In genomic region chr12:4486049-4486699, GRCh38 we compare ENCODE assay signal across 35 cellular contexts. TPM values are rescaled to one million over a fixed set of nuclear protein-coding genes. Genes with fewer than 3 reads are reported as not detected.
"Had no signal": no experiment of that assay in that cellular context is flagged by ENCODE, and none has a peak within 500 bp of the region (broad histone marks: within the 10 kb centered on the region; RNA-seq: fewer than 3 reads in every experiment).

No MANE protein-coding gene starts in this region.

- DNase-seq: activated CD4-positive, alpha-beta memory T cell treated with anti-CD3 and anti-CD28 coated beads for 36 hours; activated CD4-positive, alpha-beta T cell treated with anti-CD3 and anti-CD28 coated beads for 4 hours; activated CD4-positive, alpha-beta T cell treated with anti-CD3 and anti-CD28 coated beads, Interleukin-2, amount 50 U/mL, for 1 hour; activated CD8-positive, alpha-beta memory T cell treated with anti-CD3 and anti-CD28 coated beads, Interleukin-2, amount 50 U/mL, for 4 hours; activated gamma-delta T cell treated with Interleukin-2 at 50 U/mL for 16 hours; activated naive CD4-positive, alpha-beta T cell treated with anti-CD3 and anti-CD28 coated beads for 36 hours; activated T-cell treated with anti-CD3 and anti-CD28 coated beads for 4 hours; activated T-cell treated with anti-CD3 and anti-CD28 coated beads, Interleukin-2, amount 50 U/mL, for 4 hours; Kasumi-1; KG1; MG63; MV-4-11; NCI-H1092; NCI-H1436 treated with DMSO at 0.1 percent for 48 hours; NCI-H1694 treated with DMSO at 0.1 percent for 48 hours; NCI-H2029; NCI-H345; NCI-H524 treated with DMSO at 0.1 percent for 48 hours; NK-92 treated with Interleukin-12 subunit alpha and Interleukin-12 subunit beta, amount 100 ng/mL, for 24 hours; PC-3; Peyer's patch; RPMI8226; SHP77 treated with DMSO at 0.1 percent for 48 hours; SK-N-SH; T-cell; T-helper 17 cell had no signal

- H3K9ac ChIP-seq: SK-N-SH had no signal

- H3K9me3 Mint-ChIP-seq: activated CD4-positive, alpha-beta memory T cell treated with anti-CD3 and anti-CD28 coated beads for 36 hours; activated naive CD4-positive, alpha-beta T cell treated with anti-CD3 and anti-CD28 coated beads for 36 hours; activated naive CD4-positive, alpha-beta T cell treated with anti-CD3 and anti-CD28 coated beads, Interleukin-2, amount 50 U/mL, for 72 hours; activated T-cell treated with anti-CD3 and anti-CD28 coated beads, Interleukin-2, amount 50 U/mL, for 4 hours; activated T-helper 1 cell treated with anti-CD3 and anti-CD28 coated beads, Interleukin-12 subunit alpha, Interleukin-12 subunit beta, Interleukin-2, Interleukin-4 antibody, amounts not matched to agents 30 ng/mL and 10 ng/mL and 1 ng/mL, durations not matched to agents 14 hours and 24 hours and 36 hours; T-cell had no signal

- H3K9me3 ChIP-seq: ascending aorta, breast epithelium, Peyer's patch, SJSA1, SK-N-SH had no signal

- H3K4me3 Mint-ChIP-seq: activated CD4-positive, alpha-beta memory T cell treated with anti-CD3 and anti-CD28 coated beads for 36 hours; activated naive CD4-positive, alpha-beta T cell treated with anti-CD3 and anti-CD28 coated beads for 36 hours; activated T-cell treated with anti-CD3 and anti-CD28 coated beads, Interleukin-2, amount 50 U/mL, for 4 hours; activated T-helper 1 cell treated with anti-CD3 and anti-CD28 coated beads, Interleukin-12 subunit alpha, Interleukin-12 subunit beta, Interleukin-2, Interleukin-4 antibody, amounts not matched to agents 30 ng/mL and 10 ng/mL and 1 ng/mL, durations not matched to agents 14 hours and 24 hours and 36 hours; T-cell; T-helper 17 cell had no signal

- H3K27ac Mint-ChIP-seq: activated CD4-positive, alpha-beta memory T cell treated with anti-CD3 and anti-CD28 coated beads for 36 hours; activated T-helper 1 cell treated with anti-CD3 and anti-CD28 coated beads, Interleukin-12 subunit alpha, Interleukin-12 subunit beta, Interleukin-2, Interleukin-4 antibody, amounts not matched to agents 30 ng/mL and 10 ng/mL and 1 ng/mL, durations not matched to agents 14 hours and 24 hours and 36 hours; T-helper 17 cell had no signal

- H3K27ac ChIP-seq: ascending aorta, breast epithelium, Peyer's patch, SJSA1, VCaP had no signal

- H3K27me3 ChIP-seq: ascending aorta, breast epithelium, MG63, Peyer's patch had no signal

- H3K4me3 ChIP-seq: ascending aorta, breast epithelium, MG63, Peyer's patch, SJSA1 had no signal

- ATAC-seq: activated T-cell treated with anti-CD3 and anti-CD28 coated beads, Interleukin-2, amount 50 U/mL, for 4 hours; PC-3; T-cell; T-helper 17 cell had no signal

- H3K27me3 Mint-ChIP-seq: activated CD4-positive, alpha-beta memory T cell treated with anti-CD3 and anti-CD28 coated beads for 36 hours; T-cell; T-helper 17 cell had no signal

- H3K4me2 ChIP-seq: SK-N-SH had no signal

- H3K4me1 ChIP-seq: ascending aorta, breast epithelium, Peyer's patch, SJSA1 had no signal

RNA-seq across cellular contexts. Expression of gene FGF6, which starts 40.6 kb away (rescaled TPM):
- total RNA-seq: activated CD4-positive, alpha-beta memory T cell treated with anti-CD3 and anti-CD28 coated beads for 36 hours; activated naive CD4-positive, alpha-beta T cell treated with anti-CD3 and anti-CD28 coated beads for 36 hours; activated naive CD4-positive, alpha-beta T cell treated with anti-CD3 and anti-CD28 coated beads, Interleukin-2, amount 50 U/mL, for 72 hours; activated T-cell treated with anti-CD3 and anti-CD28 coated beads, Interleukin-2, amount 50 U/mL, for 4 hours; activated T-helper 1 cell treated with anti-CD3 and anti-CD28 coated beads, Interleukin-12 subunit alpha, Interleukin-12 subunit beta, Interleukin-2, Interleukin-4 antibody, amounts not matched to agents 30 ng/mL and 10 ng/mL and 1 ng/mL, durations not matched to agents 14 hours and 24 hours and 36 hours; ascending aorta; breast epithelium; cardiac septum; NCI-H460; PC-3; Peyer's patch; SJSA1; T-cell; T-helper 17 cell had no signal
- polyA plus RNA-seq: adipose tissue, SK-N-SH had no signal

RNA-seq across cellular contexts. Expression of gene RAD51AP1, which starts 52.5 kb away (rescaled TPM):
- total RNA-seq: ascending aorta had no signal
